ENCODE assay signal across 1 cellular context in the genomic region with DNA sequence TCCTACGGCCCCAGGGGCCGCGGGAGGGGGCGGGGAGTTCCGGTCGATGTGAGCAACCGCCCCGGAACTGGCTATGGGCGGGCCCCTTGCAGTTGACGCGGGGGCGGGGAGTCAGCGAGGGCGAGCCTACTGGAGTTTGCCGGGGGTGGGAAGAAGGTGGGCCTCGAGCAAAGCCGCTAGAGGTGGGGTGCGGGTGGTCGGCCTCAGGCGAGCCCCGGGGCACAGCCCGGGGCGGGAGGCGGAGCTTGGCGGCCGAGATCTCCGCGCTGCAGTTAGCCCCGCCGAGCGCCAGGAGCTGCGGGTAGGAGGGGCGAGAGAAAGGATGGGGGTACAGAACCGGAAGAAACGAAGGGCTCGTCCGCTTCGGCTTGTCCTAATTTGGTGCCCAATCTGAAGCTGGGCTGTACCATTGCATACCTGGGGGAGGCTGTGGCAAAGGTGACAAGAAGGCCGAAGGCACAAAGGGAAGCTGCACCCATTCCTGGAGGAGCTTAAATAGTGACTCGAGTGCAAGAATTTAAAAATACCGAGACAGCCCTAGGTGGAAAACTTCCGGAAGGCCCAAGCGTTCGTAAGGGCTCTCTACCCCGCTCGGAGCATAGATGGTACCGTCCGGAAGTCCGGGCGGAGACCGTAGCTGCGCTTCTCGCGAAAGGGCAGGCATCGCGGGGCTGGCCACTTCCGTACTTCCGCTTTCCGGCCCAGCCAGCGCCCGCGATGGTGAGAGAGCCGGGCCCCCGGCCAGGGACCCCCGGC.
A peak's percentile ranks its signal among the peaks of the same experiment; 100 is the strongest.
TF ChIP-seq lines count a peak whose summit lies in the region.

ARPC4 (plus strand) TSS at position 678 of the 756 bp plus-strand sequence; CDS start at position 718, 40 bp downstream.
TADA3 (minus strand) TSS at position 69 of the 756 bp plus-strand sequence. CDS start 1,007 bp downstream, outside the sequence.

TF ChIP-seq in K562, 482 proteins besides CTCF, POLR2A, EP300 and RAD21 (continued from another document and continues in another):
- TF ChIP-seq, protein P1, sequence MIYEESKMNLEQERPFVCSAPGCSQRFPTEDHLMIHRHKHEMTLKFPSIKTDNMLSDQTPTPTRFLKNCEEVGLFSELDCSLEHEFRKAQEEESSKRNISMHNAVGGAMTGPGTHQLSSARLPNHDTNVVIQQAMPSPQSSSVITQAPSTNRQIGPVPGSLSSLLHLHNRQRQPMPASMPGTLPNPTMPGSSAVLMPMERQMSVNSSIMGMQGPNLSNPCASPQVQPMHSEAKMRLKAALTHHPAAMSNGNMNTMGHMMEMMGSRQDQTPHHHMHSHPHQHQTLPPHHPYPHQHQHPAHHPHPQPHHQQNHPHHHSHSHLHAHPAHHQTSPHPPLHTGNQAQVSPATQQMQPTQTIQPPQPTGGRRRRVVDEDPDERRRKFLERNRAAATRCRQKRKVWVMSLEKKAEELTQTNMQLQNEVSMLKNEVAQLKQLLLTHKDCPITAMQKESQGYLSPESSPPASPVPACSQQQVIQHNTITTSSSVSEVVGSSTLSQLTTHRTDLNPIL (CRISPR knock-in tag; IDR thresholded peaks at IDR 0.05), result no peak
- no peak for TF ChIP-seq TRIM25 (IDR thresholded peaks at IDR 0.05; ENCODE audit: borderline replicate concordance)
- TF ChIP-seq, protein P2, sequence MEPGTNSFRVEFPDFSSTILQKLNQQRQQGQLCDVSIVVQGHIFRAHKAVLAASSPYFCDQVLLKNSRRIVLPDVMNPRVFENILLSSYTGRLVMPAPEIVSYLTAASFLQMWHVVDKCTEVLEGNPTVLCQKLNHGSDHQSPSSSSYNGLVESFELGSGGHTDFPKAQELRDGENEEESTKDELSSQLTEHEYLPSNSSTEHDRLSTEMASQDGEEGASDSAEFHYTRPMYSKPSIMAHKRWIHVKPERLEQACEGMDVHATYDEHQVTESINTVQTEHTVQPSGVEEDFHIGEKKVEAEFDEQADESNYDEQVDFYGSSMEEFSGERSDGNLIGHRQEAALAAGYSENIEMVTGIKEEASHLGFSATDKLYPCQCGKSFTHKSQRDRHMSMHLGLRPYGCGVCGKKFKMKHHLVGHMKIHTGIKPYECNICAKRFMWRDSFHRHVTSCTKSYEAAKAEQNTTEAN (CRISPR knock-in tag; IDR thresholded peaks at IDR 0.05), result no peak
- TF ChIP-seq WHSC1 (IDR thresholded peaks at IDR 0.05; ENCODE audit: low read length), result no peak
- TF ChIP-seq SMARCA4 (IDR thresholded peaks at IDR 0.05), result no peak
- TF ChIP-seq, protein P3, sequence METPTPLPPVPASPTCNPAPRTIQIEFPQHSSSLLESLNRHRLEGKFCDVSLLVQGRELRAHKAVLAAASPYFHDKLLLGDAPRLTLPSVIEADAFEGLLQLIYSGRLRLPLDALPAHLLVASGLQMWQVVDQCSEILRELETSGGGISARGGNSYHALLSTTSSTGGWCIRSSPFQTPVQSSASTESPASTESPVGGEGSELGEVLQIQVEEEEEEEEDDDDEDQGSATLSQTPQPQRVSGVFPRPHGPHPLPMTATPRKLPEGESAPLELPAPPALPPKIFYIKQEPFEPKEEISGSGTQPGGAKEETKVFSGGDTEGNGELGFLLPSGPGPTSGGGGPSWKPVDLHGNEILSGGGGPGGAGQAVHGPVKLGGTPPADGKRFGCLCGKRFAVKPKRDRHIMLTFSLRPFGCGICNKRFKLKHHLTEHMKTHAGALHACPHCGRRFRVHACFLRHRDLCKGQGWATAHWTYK (CRISPR knock-in tag; IDR thresholded peaks at IDR 0.05), result peak; percentile 82; the same call in 1 of the 2 replicates
- no peak for TF ChIP-seq NFATC3 (IDR thresholded peaks at IDR 0.05)
- TF ChIP-seq VEZF1 (CRISPR knock-in tag; IDR thresholded peaks at IDR 0.05), result peak; percentile 94
- TF ChIP-seq CHD1 (IDR thresholded peaks at IDR 0.05; ENCODE audit: low read length), result no peak
- no peak for TF ChIP-seq NR1H2 (CRISPR knock-in tag; IDR thresholded peaks at IDR 0.05)
- TF ChIP-seq, protein P4, sequence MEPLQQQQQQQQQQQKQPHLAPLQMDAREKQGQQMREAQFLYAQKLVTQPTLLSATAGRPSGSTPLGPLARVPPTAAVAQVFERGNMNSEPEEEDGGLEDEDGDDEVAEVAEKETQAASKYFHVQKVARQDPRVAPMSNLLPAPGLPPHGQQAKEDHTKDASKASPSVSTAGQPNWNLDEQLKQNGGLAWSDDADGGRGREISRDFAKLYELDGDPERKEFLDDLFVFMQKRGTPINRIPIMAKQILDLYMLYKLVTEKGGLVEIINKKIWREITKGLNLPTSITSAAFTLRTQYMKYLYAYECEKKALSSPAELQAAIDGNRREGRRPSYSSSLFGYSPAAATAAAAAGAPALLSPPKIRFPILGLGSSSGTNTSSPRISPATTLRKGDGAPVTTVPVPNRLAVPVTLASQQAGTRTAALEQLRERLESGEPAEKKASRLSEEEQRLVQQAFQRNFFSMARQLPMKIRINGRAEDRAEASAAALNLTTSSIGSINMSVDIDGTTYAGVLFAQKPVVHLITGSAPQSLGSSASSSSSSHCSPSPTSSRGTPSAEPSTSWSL (CRISPR knock-in tag; IDR thresholded peaks at IDR 0.05; ENCODE audit: borderline replicate concordance), result no peak
- peak; percentile 38; the same call in 1 of the 2 replicates for TF ChIP-seq ZBTB17 (CRISPR knock-in tag; IDR thresholded peaks at IDR 0.05)
- TF ChIP-seq RB1 (IDR thresholded peaks at IDR 0.05; ENCODE audit: low read depth), result peak; percentile 39
- 0 out of 2 replicates have a peak, but pooled peaks have one; percentile 16 for TF ChIP-seq ZNF76 (CRISPR knock-in tag; IDR thresholded peaks at IDR 0.05; ENCODE audit: borderline replicate concordance)
- no peak for TF ChIP-seq JUN (IDR thresholded peaks at IDR 0.05; ENCODE audit: borderline replicate concordance, low read depth, low read length)
- no peak; the same call in 1 of the 2 replicates for TF ChIP-seq JUN (CRISPR knock-in tag; IDR thresholded peaks at IDR 0.05; ENCODE audit: borderline replicate concordance)
- TF ChIP-seq HEY1 (CRISPR knock-in tag; IDR thresholded peaks at IDR 0.05; ENCODE audit: borderline replicate concordance), result no peak
- TF ChIP-seq STAT5B (CRISPR knock-in tag; IDR thresholded peaks at IDR 0.05), result no peak
- peak; percentile 97 for TF ChIP-seq JUND (IDR thresholded peaks at IDR 0.05; ENCODE audit: borderline replicate concordance, low read depth, low read length)
- TF ChIP-seq JUND (tag; IDR thresholded peaks at IDR 0.05; ENCODE audit: borderline replicate concordance, low read depth, low read length), result no peak
- TF ChIP-seq KDM5B (IDR thresholded peaks at IDR 0.05; ENCODE audit: insufficient replicate concordance, low read depth, low read length), result peak; percentile 74
- TF ChIP-seq ZNF23 (CRISPR knock-in tag; IDR thresholded peaks at IDR 0.05), result no peak
- 0 out of 4 replicates have a peak, but pooled peaks of 1 of the 2 experiments have one; percentile 12 for TF ChIP-seq TEAD1 (CRISPR knock-in tag; IDR thresholded peaks at IDR 0.05)
- TF ChIP-seq MLLT1 (IDR thresholded peaks at IDR 0.05), result no peak
- TF ChIP-seq TRIM24 (IDR thresholded peaks at IDR 0.05), result no peak
- no peak for TF ChIP-seq ZBTB26 (CRISPR knock-in tag; IDR thresholded peaks at IDR 0.05)
- TF ChIP-seq BCL6 (CRISPR knock-in tag; IDR thresholded peaks at IDR 0.05), result no peak
- TF ChIP-seq, protein P5, sequence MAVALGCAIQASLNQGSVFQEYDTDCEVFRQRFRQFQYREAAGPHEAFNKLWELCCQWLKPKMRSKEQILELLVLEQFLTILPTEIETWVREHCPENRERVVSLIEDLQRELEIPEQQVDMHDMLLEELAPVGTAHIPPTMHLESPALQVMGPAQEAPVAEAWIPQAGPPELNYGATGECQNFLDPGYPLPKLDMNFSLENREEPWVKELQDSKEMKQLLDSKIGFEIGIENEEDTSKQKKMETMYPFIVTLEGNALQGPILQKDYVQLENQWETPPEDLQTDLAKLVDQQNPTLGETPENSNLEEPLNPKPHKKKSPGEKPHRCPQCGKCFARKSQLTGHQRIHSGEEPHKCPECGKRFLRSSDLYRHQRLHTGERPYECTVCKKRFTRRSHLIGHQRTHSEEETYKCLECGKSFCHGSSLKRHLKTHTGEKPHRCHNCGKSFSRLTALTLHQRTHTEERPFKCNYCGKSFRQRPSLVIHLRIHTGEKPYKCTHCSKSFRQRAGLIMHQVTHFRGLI (CRISPR knock-in tag; IDR thresholded peaks at IDR 0.05), result no peak; the same call in 1 of the 2 replicates
- TF ChIP-seq, protein P6, sequence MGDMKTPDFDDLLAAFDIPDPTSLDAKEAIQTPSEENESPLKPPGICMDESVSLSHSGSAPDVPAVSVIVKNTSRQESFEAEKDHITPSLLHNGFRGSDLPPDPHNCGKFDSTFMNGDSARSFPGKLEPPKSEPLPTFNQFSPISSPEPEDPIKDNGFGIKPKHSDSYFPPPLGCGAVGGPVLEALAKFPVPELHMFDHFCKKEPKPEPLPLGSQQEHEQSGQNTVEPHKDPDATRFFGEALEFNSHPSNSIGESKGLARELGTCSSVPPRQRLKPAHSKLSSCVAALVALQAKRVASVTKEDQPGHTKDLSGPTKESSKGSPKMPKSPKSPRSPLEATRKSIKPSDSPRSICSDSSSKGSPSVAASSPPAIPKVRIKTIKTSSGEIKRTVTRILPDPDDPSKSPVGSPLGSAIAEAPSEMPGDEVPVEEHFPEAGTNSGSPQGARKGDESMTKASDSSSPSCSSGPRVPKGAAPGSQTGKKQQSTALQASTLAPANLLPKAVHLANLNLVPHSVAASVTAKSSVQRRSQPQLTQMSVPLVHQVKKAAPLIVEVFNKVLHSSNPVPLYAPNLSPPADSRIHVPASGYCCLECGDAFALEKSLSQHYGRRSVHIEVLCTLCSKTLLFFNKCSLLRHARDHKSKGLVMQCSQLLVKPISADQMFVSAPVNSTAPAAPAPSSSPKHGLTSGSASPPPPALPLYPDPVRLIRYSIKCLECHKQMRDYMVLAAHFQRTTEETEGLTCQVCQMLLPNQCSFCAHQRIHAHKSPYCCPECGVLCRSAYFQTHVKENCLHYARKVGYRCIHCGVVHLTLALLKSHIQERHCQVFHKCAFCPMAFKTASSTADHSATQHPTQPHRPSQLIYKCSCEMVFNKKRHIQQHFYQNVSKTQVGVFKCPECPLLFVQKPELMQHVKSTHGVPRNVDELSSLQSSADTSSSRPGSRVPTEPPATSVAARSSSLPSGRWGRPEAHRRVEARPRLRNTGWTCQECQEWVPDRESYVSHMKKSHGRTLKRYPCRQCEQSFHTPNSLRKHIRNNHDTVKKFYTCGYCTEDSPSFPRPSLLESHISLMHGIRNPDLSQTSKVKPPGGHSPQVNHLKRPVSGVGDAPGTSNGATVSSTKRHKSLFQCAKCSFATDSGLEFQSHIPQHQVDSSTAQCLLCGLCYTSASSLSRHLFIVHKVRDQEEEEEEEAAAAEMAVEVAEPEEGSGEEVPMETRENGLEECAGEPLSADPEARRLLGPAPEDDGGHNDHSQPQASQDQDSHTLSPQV (IDR thresholded peaks at IDR 0.05), result no peak
- TF ChIP-seq RBFOX2 (IDR thresholded peaks at IDR 0.05; ENCODE audit: low read depth, low read length), result peak; percentile 96
- TF ChIP-seq NCOR1 (IDR thresholded peaks at IDR 0.05), result 0 out of 2 replicates have a peak, but pooled peaks have one; percentile 48
- no peak for TF ChIP-seq RBM22 (IDR thresholded peaks at IDR 0.05; ENCODE audit: low read depth, low read length, poor library complexity, severe bottlenecking)
- TF ChIP-seq, protein P7, sequence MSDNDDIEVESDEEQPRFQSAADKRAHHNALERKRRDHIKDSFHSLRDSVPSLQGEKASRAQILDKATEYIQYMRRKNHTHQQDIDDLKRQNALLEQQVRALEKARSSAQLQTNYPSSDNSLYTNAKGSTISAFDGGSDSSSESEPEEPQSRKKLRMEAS (CRISPR knock-in tag; IDR thresholded peaks at IDR 0.05), result no peak
- no peak for TF ChIP-seq ZNF274 (IDR thresholded peaks at IDR 0.05; ENCODE audit: borderline replicate concordance, low read depth, low read length)
